20 cellular contexts compared by ENCODE assay signal in genomic region chr1:7586031-7586941, GRCh38.
DNase-seq lines count a peak whose midpoint lies in the region; ATAC-seq, FAIRE-seq and TF ChIP-seq lines count a peak whose summit lies in the region.
"Had no signal": no experiment of that assay in that cellular context is flagged by ENCODE, and none has a peak within 500 bp of the region (broad histone marks: within the 10 kb centered on the region; RNA-seq: fewer than 3 reads in every experiment).

No MANE protein-coding gene starts in this region.

- no peak overlapping the region for H3K4me3 ChIP-seq in right atrium auricular region
- no peak overlapping the region for H3K4me3 ChIP-seq in H1 (ENCODE audit: extremely low read depth in 1 of 4, insufficient read depth in 2 of 4, low read depth in 3 of 4, low read length in 4 of 4)
- H3K4me3 ChIP-seq in aorta (ENCODE audit: low read length in 2 of 2), result no peak overlapping the region
- H3K4me3 ChIP-seq: HAP-1, psoas muscle, uterus had no signal

- TF ChIP-seq POLR2A in H1 (IDR thresholded peaks at IDR 0.05; ENCODE audit: control extremely low read depth in 1 of 2, low read depth in 2 of 2, low read length in 2 of 2), result no peak

- H3K18ac ChIP-seq in H1 (ENCODE audit: extremely low read depth, low read length), result no peak overlapping the region

- H3K23me2 ChIP-seq in H1 (ENCODE audit: low read depth, low read length), result no peaks in the 10 kb centered on the region

- no peak overlapping the region for H4K5ac ChIP-seq in H1 (ENCODE audit: insufficient read length, low read depth, low read length)

- TF ChIP-seq CTCF in right atrium auricular region (IDR thresholded peaks at IDR 0.05) (no peak), H1 (IDR thresholded peaks at IDR 0.05; ENCODE audit: control extremely low read depth in 1 of 3, insufficient read depth in 1 of 3, low read depth in 1 of 3, low read length in 3 of 3) (no peak)

- H4K91ac ChIP-seq in H1 (replicated peaks; ENCODE audit: insufficient read length, low read length), result peak overlapping the region; percentile 38

- H3K4me1 ChIP-seq in right atrium auricular region (peaks cover 0 to 40% of the 10 kb centered on the region in 2 donors), H1 (replicated peaks in 1 of 4; ENCODE audit: control insufficient read depth in 3 of 4, insufficient read depth in 4 of 4, low read length in 3 of 4) (peaks cover 0 to 8% (median 0%) of the 10 kb centered on the region in 4 experiments; a peak in 1 of 7 replicates), aorta (ENCODE audit: control insufficient read depth in 1 of 2, insufficient read depth in 2 of 2, low read length in 2 of 2) (no peaks in the 10 kb centered on the region)
- H3K4me1 ChIP-seq: HAP-1, psoas muscle, uterus had no signal

- H3K27me3 ChIP-seq in right atrium auricular region, result no peaks in the 10 kb centered on the region
- H3K27me3 ChIP-seq in H1 (replicated peaks in 1 of 4; ENCODE audit: control insufficient read depth in 3 of 4, extremely low read depth in 1 of 4, insufficient read depth in 3 of 4, low read length in 3 of 4), result no peaks in the 10 kb centered on the region
- no peaks in the 10 kb centered on the region for H3K27me3 ChIP-seq in aorta (ENCODE audit: control insufficient read depth in 1 of 2, insufficient read depth in 2 of 2, low read length in 1 of 2)
- H3K27me3 ChIP-seq: uterus had no signal

- no peaks in the 10 kb centered on the region for H4K20me1 ChIP-seq in H1 (replicated peaks in 1 of 2; ENCODE audit: control insufficient read depth in 1 of 2, insufficient read depth in 2 of 2, low read length in 2 of 2)

- POLR2A ChIA-PET in H1 (lab: Charles Lee; ENCODE audit: partially characterized antibody), result no interaction called here

- CTCF ChIA-PET in H1 (lab: Charles Lee; ENCODE audit: partially characterized antibody), result interaction anchor here (0.6 to 6.7 kb wide), 11 partner anchors 9 to 133 kb away, joined by 3 to 36 read pairs (median 3); no protein-coding TSS in a partner anchor

- peak; percentile 63 for ATAC-seq in Right ventricle myocardium inferior
- no peak for ATAC-seq in aorta (ENCODE audit: low FRiP score)
- ATAC-seq in GM21825 (IDR thresholded peaks at IDR 0.05; ENCODE audit: unreplicated experiment), result no peak
- ATAC-seq: activated T-helper 17 cell treated with anti-CD3 and anti-CD28 coated beads, Interleukin-2, amount 50 U/mL, for 72 hours; CD8-positive, alpha-beta T cell; psoas muscle had no signal

- intact Hi-C loops in Right ventricle myocardium inferior (cut with DNase I), result no loop called here
- intact Hi-C loops in aorta (cut with DNase I), result no loop called here

- H2BK15ac ChIP-seq in H1 (ENCODE audit: low read length), result no peak overlapping the region

- no peak overlapping the region; the same call in 1 of the 2 replicates for H2BK12ac ChIP-seq in H1 (ENCODE audit: low read depth, low read length)

- no peak overlapping the region for H2BK20ac ChIP-seq in H1 (ENCODE audit: low read length)

- no peak overlapping the region for H3K14ac ChIP-seq in H1 (ENCODE audit: insufficient read length)

- no peak for FAIRE-seq in H1 (lab: Jason Lieb, UNC)

- no peak overlapping the region for H2BK120ac ChIP-seq in H1 (replicated peaks; ENCODE audit: low read depth, low read length)

- H2AK5ac ChIP-seq in H1 (ENCODE audit: low read depth, low read length), result no peak overlapping the region

- H3K9me3 ChIP-seq in right atrium auricular region (no peaks in the 10 kb centered on the region), H1 (ENCODE audit: insufficient read depth in 2 of 2, low read depth in 1 of 2, low read length in 1 of 2) (no peaks in the 10 kb centered on the region), aorta (ENCODE audit: control insufficient read depth, low read length) (no peaks in the 10 kb centered on the region)
- H3K9me3 ChIP-seq: HAP-1, psoas muscle, uterus had no signal

- no peak overlapping the region for H3K27ac ChIP-seq in right atrium auricular region
- no peak overlapping the region for H3K27ac ChIP-seq in H1 (ENCODE audit: low read depth, low read length)
- H3K27ac ChIP-seq in aorta (ENCODE audit: low read depth in 1 of 2, low read length in 2 of 2), result no peak overlapping the region
- H3K27ac ChIP-seq: psoas muscle, RWPE1, uterus had no signal

- no peak overlapping the region for H3K56ac ChIP-seq in H1 (replicated peaks; ENCODE audit: insufficient read length, low read depth, low read length)

- no peak overlapping the region for H3K9ac ChIP-seq in H1 (replicated peaks in 1 of 4; ENCODE audit: extremely low read depth in 1 of 4, low read depth in 3 of 4, low read length in 3 of 4)

- H3K36me3 ChIP-seq in right atrium auricular region (no peaks in the 10 kb centered on the region), H1 (ENCODE audit: control insufficient read depth in 2 of 4, insufficient read depth in 4 of 4, low read length in 3 of 4) (no peaks in the 10 kb centered on the region), aorta (ENCODE audit: control insufficient read depth in 1 of 2, insufficient read depth in 2 of 2, low read length in 1 of 2) (no peaks in the 10 kb centered on the region)
- H3K36me3 ChIP-seq: HAP-1, uterus had no signal

- H3K79me2 ChIP-seq in H1 (ENCODE audit: control insufficient read depth in 1 of 2, insufficient read depth in 2 of 2, low read length in 2 of 2), result no peaks in the 10 kb centered on the region

- no peak overlapping the region for H2BK5ac ChIP-seq in H1 (ENCODE audit: low read depth, low read length)

- H2AFZ ChIP-seq in H1 (ENCODE audit: low read length), result no peak overlapping the region

- no peak overlapping the region for H3K4me2 ChIP-seq in H1 (ENCODE audit: insufficient read depth in 1 of 2, low read depth in 2 of 2, low read length in 2 of 2)

- peak; percentile 46 for DNase-seq in Right ventricle myocardium inferior (ENCODE audit: missing footprints)
- DNase-seq in right atrium auricular region (ENCODE audit: low spot score), result no peak
- no peak for DNase-seq in H1 (ENCODE audit: low read depth in 1 of 2, low spot score in 2 of 2)
- peak; percentile 84 for DNase-seq in mesenteric fat pad (ENCODE audit: low spot score)
- DNase-seq in aorta, result peak; percentile 37 to 64
- DNase-seq in NK-92 (lab: John Stamatoyannopoulos, UW; ENCODE audit: unreplicated experiment), result no peak
- no peak for DNase-seq in effector CD4-positive, alpha-beta T cell
- DNase-seq: amygdala; CD8-positive, alpha-beta T cell; DND-41; Kasumi-1; naive B cell; psoas muscle; stimulated activated CD4-positive, alpha-beta T cell treated with anti-CD3 and anti-CD28 coated beads, Interleukin-15, amount 100 ng/mL, for 24 hours; T-helper 1 cell; uterus had no signal

- 89% methylated on average over 25 of the region's 26 CpGs; no CpG with 5 or more reads in 1 of the 2 experiments for WGBS in H1 (ENCODE audit: extremely low coverage in 1 of 2, insufficient coverage in 1 of 2, insufficient read length in 1 of 2, insufficient replicate concordance in 2 of 2, low coverage in 1 of 2, low lambda C conversion rate in 2 of 2, missing lambda C conversion rate in 1 of 2), 2 experiments
- WGBS in aorta, 2 donors, result 21 to 23% methylated on average over 26 of the region's 26 CpGs

- H3K4ac ChIP-seq in H1 (replicated peaks; ENCODE audit: insufficient read length, low read depth, low read length), result no peak overlapping the region

- no peak; a peak in 1 of 4 replicates for TF ChIP-seq RAD21 in H1 (IDR thresholded peaks at IDR 0.05 in 1 of 2, conservative IDR thresholded peaks at IDR 0.05 in 1 of 2; ENCODE audit: low read depth in 2 of 2, low read length in 2 of 2)

- no peak for TF ChIP-seq EP300 in H1 (IDR thresholded peaks at IDR 0.05; ENCODE audit: borderline replicate concordance in 1 of 2, low read depth in 2 of 2, low read length in 2 of 2)

- H4K8ac ChIP-seq in H1 (ENCODE audit: extremely low read depth, insufficient read depth, low read length), result peak overlapping the region; percentile 31; the same call in 1 of the 2 replicates

- no peaks in the 10 kb centered on the region for H3K79me1 ChIP-seq in H1 (ENCODE audit: low read depth, low read length)

- H3K23ac ChIP-seq in H1 (ENCODE audit: insufficient read length), result no peak overlapping the region

TF ChIP-seq in H1, 55 proteins besides CTCF, POLR2A, EP300 and RAD21:
- TF ChIP-seq KDM1A (IDR thresholded peaks at IDR 0.05; ENCODE audit: borderline replicate concordance, low read length) (no peak), SP2 (IDR thresholded peaks at IDR 0.05; ENCODE audit: low read length) (no peak), CEBPB (IDR thresholded peaks at IDR 0.05; ENCODE audit: low read depth, low read length) (no peak)

Comparison
In these comparisons a context has a peak if more than half of its experiments do, and no peak if none do; other contexts are left out.
1. DNase-seq: peak in Right ventricle myocardium inferior (single experiment), mesenteric fat pad (single experiment) and aorta (2 of 2); none in right atrium auricular region (single experiment), H1 (0 of 2), NK-92 (single experiment) and effector CD4-positive, alpha-beta T cell (single experiment).